18 cellular contexts compared by ENCODE assay signal in the genomic region with DNA sequence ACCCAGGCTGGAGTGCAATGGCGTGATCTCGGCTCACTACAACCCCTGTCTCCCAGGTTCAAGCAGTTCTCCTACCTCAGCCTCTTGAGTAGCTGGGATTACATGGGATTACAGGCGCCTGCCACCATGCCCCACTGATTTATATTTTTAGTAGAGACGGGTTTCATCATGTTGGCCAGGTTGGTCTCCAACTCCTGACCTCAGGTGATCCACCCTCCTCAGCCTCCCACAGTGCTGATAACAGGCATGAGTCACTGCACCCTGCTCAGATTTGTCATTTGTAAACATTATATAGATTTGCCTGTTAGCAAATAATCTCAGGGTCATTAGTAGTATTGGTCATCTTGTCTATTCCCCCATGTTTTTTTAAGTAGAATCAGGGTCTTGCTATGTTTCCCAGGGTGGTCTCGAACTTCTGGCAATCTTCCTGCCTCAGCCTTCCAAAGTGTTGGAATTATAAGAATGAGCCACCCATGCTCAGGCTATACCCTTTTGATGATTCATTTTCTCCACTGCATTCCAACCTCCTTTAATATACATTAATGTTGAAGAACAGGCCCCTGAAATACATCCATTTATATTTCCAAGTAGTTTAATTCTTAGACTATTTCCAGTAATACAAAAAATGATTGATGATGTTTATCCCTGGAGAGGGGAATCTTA. TPM values are rescaled to one million over a fixed set of nuclear protein-coding genes. Genes with fewer than 3 reads are reported as not detected.
DNase-seq lines count a peak whose midpoint lies in the region; ATAC-seq and TF ChIP-seq lines count a peak whose summit lies in the region.
"Had no signal": no experiment of that assay in that cellular context is flagged by ENCODE, and none has a peak within 500 bp of the region (broad histone marks: within the 10 kb centered on the region; RNA-seq: fewer than 3 reads in every experiment).

No MANE protein-coding gene starts in this region.

- no peaks in the 10 kb centered on the region for H3K4me1 ChIP-seq in HEK293 (ENCODE audit: control insufficient read depth, insufficient read depth, low read length)

- POLR2A ChIA-PET in HEK293 (lab: Yijun Ruan, JAX) (interaction anchor here (0.6 kb wide), 1 partner anchor 158 kb away, joined by 3 read pairs; no protein-coding TSS in a partner anchor), RWPE1 (lab: Yijun Ruan, JAX; ENCODE audit: low non-redundant PET) (no interaction called here)

- H3K27ac Mint-ChIP-seq in stimulated activated effector memory CD8-positive, alpha-beta T cell treated with anti-CD3 and anti-CD28 coated beads, Interleukin-12 subunit alpha, Interleukin-12 subunit beta, amount 100 ng/mL, for 72 hours, result peak overlapping the region; percentile 33
- H3K27ac Mint-ChIP-seq: activated naive CD4-positive, alpha-beta T cell treated with anti-CD3 and anti-CD28 coated beads, Interleukin-2, amount 50 U/mL, for 72 hours; activated T-cell treated with anti-CD3 and anti-CD28 coated beads, Interleukin-2, amount 50 U/mL, for 72 hours; stimulated activated naive CD8-positive, alpha-beta T cell treated with anti-CD3 and anti-CD28 coated beads, Interleukin-15, amount 100 ng/mL, for 72 hours had no signal

- H3K36me3 ChIP-seq in HEK293 (ENCODE audit: control insufficient read depth in 2 of 2, insufficient read depth in 1 of 2, low read length in 2 of 2) (peaks cover 63 to 81% of the 10 kb centered on the region in 2 experiments), H7 (replicated peaks; ENCODE audit: control insufficient read depth, insufficient read depth, low read length) (peaks cover 16% of the 10 kb centered on the region)

- ATAC-seq in stimulated activated effector memory CD8-positive, alpha-beta T cell treated with anti-CD3 and anti-CD28 coated beads, Interleukin-12 subunit alpha, Interleukin-12 subunit beta, amount 100 ng/mL, for 72 hours, result no peak
- ATAC-seq: activated CD4-positive, CD25-positive, alpha-beta regulatory T cell treated with anti-CD3 and anti-CD28 coated beads, Interleukin-2, amount 50 U/mL, for 24 hours; activated naive CD4-positive, alpha-beta T cell treated with anti-CD3 and anti-CD28 coated beads, Interleukin-2, amount 50 U/mL, for 72 hours; activated T-cell treated with anti-CD3 and anti-CD28 coated beads, Interleukin-2, amount 50 U/mL, for 72 hours; stimulated activated naive CD8-positive, alpha-beta T cell treated with anti-CD3 and anti-CD28 coated beads, Interleukin-15, amount 100 ng/mL, for 72 hours had no signal

- H3K36me3 Mint-ChIP-seq in stimulated activated effector memory CD8-positive, alpha-beta T cell treated with anti-CD3 and anti-CD28 coated beads, Interleukin-12 subunit alpha, Interleukin-12 subunit beta, amount 100 ng/mL, for 72 hours, result peaks cover 68% of the 10 kb centered on the region

- H3K27ac ChIP-seq in HEK293 (ENCODE audit: extremely low read depth, low read depth, low read length) (no peak overlapping the region), RWPE1 (peak overlapping the region; percentile 49)

- CTCF ChIA-PET in HEK293 (lab: Yijun Ruan, JAX), result no interaction called here
- CTCF ChIA-PET in RWPE1 (lab: Yijun Ruan, JAX), result interaction anchor here (0.7 kb wide), 1 partner anchor 128 kb away, joined by 3 read pairs; no protein-coding TSS in a partner anchor

- H3K4me3 ChIP-seq in HEK293 (ENCODE audit: low read depth, low read length) (no peak overlapping the region), epithelial cell of esophagus (ENCODE audit: low read length) (no peak overlapping the region), H7 (ENCODE audit: insufficient read depth, low read depth, low read length) (no peak overlapping the region)
- H3K4me3 ChIP-seq: lung, smooth muscle cell had no signal

- H3K27me3 ChIP-seq in H7 (ENCODE audit: control insufficient read depth, insufficient read depth, low read length), result no peaks in the 10 kb centered on the region

- DNase-seq in RWPE1 (ENCODE audit: low spot score), result peak; percentile 41
- peak; percentile 55 for DNase-seq in epithelial cell of esophagus (ENCODE audit: low read depth)
- no peak for DNase-seq in stimulated activated effector memory CD8-positive, alpha-beta T cell treated with anti-CD3 and anti-CD28 coated beads, Interleukin-12 subunit alpha, Interleukin-12 subunit beta, amount 100 ng/mL, for 72 hours (ENCODE audit: low spot score in 2 of 2)
- no peak for DNase-seq in NCI-H524 treated with DMSO at 0.1 percent for 48 hours (lab: John Stamatoyannopoulos, UW)
- no peak for DNase-seq in NCI-H2171 (lab: John Stamatoyannopoulos, UW)
- DNase-seq in H7, result no peak
- DNase-seq: activated T-cell treated with anti-CD3 and anti-CD28 coated beads, Interleukin-2, amount 50 U/mL, for 72 hours; NCI-H187 treated with DMSO at 0.1 percent for 48 hours; NCI-H345; NK-92 treated with Interleukin-12 subunit alpha and Interleukin-12 subunit beta, amount 100 ng/mL, for 24 hours; stimulated activated CD4-positive, alpha-beta T cell treated with anti-CD3 and anti-CD28 coated beads, Interleukin-4, amount 100 ng/mL, for 1 hour; stimulated activated naive CD8-positive, alpha-beta T cell treated with anti-CD3 and anti-CD28 coated beads, Interleukin-15, amount 100 ng/mL, for 72 hours; T1000 had no signal

- no peak overlapping the region for H3K4me3 Mint-ChIP-seq in stimulated activated effector memory CD8-positive, alpha-beta T cell treated with anti-CD3 and anti-CD28 coated beads, Interleukin-12 subunit alpha, Interleukin-12 subunit beta, amount 100 ng/mL, for 72 hours
- H3K4me3 Mint-ChIP-seq: activated T-cell treated with anti-CD3 and anti-CD28 coated beads, Interleukin-2, amount 50 U/mL, for 72 hours; stimulated activated naive CD8-positive, alpha-beta T cell treated with anti-CD3 and anti-CD28 coated beads, Interleukin-15, amount 100 ng/mL, for 72 hours had no signal

- H3K9me3 ChIP-seq in HEK293 (ENCODE audit: control insufficient read depth, insufficient read depth, low read depth, low read length), result no peaks in the 10 kb centered on the region

- H3K9me3 Mint-ChIP-seq in stimulated activated effector memory CD8-positive, alpha-beta T cell treated with anti-CD3 and anti-CD28 coated beads, Interleukin-12 subunit alpha, Interleukin-12 subunit beta, amount 100 ng/mL, for 72 hours, result no peaks in the 10 kb centered on the region
- H3K9me3 Mint-ChIP-seq: activated naive CD4-positive, alpha-beta T cell treated with anti-CD3 and anti-CD28 coated beads, Interleukin-2, amount 50 U/mL, for 72 hours; activated T-cell treated with anti-CD3 and anti-CD28 coated beads, Interleukin-2, amount 50 U/mL, for 72 hours; stimulated activated naive CD8-positive, alpha-beta T cell treated with anti-CD3 and anti-CD28 coated beads, Interleukin-15, amount 100 ng/mL, for 72 hours had no signal

- no peak for TF ChIP-seq CTCF in HEK293 (tag by site-specific recombination; IDR thresholded peaks at IDR 0.05)
- TF ChIP-seq CTCF in RWPE1 (conservative IDR thresholded peaks at IDR 0.05; ENCODE audit: low read depth), result no peak
- no peak for TF ChIP-seq CTCF in epithelial cell of esophagus (IDR thresholded peaks at IDR 0.05; ENCODE audit: insufficient read depth, low read depth, low read length, missing control alignments)

- no peaks in the 10 kb centered on the region for H3K4me1 Mint-ChIP-seq in stimulated activated effector memory CD8-positive, alpha-beta T cell treated with anti-CD3 and anti-CD28 coated beads, Interleukin-12 subunit alpha, Interleukin-12 subunit beta, amount 100 ng/mL, for 72 hours
- H3K4me1 Mint-ChIP-seq: stimulated activated naive CD8-positive, alpha-beta T cell treated with anti-CD3 and anti-CD28 coated beads, Interleukin-15, amount 100 ng/mL, for 72 hours had no signal

TF ChIP-seq in HEK293, 187 proteins besides CTCF, POLR2A, EP300 and RAD21 (continues in another document):
- TF ChIP-seq ZNF624 (tag by site-specific recombination; IDR thresholded peaks at IDR 0.05) (no peak), ZNF664 (tag by site-specific recombination; IDR thresholded peaks at IDR 0.05) (0 out of 2 replicates have a peak, but pooled peaks have one; percentile 30), ZNF155 (tag by site-specific recombination; IDR thresholded peaks at IDR 0.05) (no peak), ZNF629 (tag by site-specific recombination; IDR thresholded peaks at IDR 0.05) (peak; percentile 43; the same call in 1 of the 2 replicates), SP7 (tag by site-specific recombination; IDR thresholded peaks at IDR 0.05) (peak; percentile 39; the same call in 1 of the 2 replicates), BCL11A (tag by site-specific recombination; IDR thresholded peaks at IDR 0.05; ENCODE audit: low read depth) (no peak), KLF8 (tag by site-specific recombination; IDR thresholded peaks at IDR 0.05) (peak; percentile 66), ZIC2 (tag by site-specific recombination; IDR thresholded peaks at IDR 0.05) (peak; percentile 24; the same call in 1 of the 2 replicates), ZNF366 (tag by site-specific recombination; conservative IDR thresholded peaks at IDR 0.05) (0 out of 2 replicates have a peak, but pooled peaks have one; percentile 31), ZNF560 (tag by site-specific recombination; IDR thresholded peaks at IDR 0.05; ENCODE audit: borderline replicate concordance) (no peak), GFI1B (tag by site-specific recombination; IDR thresholded peaks at IDR 0.05) (peak; percentile 45; the same call in 1 of the 2 replicates), ZNF174 (tag by site-specific recombination; IDR thresholded peaks at IDR 0.05) (no peak), ZNF211 (tag by site-specific recombination; IDR thresholded peaks at IDR 0.05; ENCODE audit: low read depth) (no peak), ZSCAN16 (tag by site-specific recombination; IDR thresholded peaks at IDR 0.05) (no peak), ZSCAN30 (tag by site-specific recombination; IDR thresholded peaks at IDR 0.05) (no peak), ZNF23 (tag by site-specific recombination; IDR thresholded peaks at IDR 0.05; ENCODE audit: borderline replicate concordance) (no peak), EGR2 (tag by site-specific recombination; IDR thresholded peaks at IDR 0.05; ENCODE audit: low read depth) (peak; percentile 18; the same call in 1 of the 2 replicates)
- TF ChIP-seq, protein P1, sequence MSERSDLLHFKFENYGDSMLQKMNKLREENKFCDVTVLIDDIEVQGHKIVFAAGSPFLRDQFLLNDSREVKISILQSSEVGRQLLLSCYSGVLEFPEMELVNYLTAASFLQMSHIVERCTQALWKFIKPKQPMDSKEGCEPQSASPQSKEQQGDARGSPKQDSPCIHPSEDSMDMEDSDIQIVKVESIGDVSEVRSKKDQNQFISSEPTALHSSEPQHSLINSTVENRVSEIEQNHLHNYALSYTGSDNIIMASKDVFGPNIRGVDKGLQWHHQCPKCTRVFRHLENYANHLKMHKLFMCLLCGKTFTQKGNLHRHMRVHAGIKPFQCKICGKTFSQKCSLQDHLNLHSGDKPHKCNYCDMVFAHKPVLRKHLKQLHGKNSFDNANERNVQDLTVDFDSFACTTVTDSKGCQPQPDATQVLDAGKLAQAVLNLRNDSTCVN (tag by site-specific recombination; optimal IDR thresholded peaks at IDR 0.05), result no peak

RNA-seq across cellular contexts. Expression of a gene that starts 17.3 kb away (rescaled TPM):
- 101 and 132 TPM in 2 replicates for total RNA-seq in H7 (2014; rRNA removed; shearing (Covaris generic))

RNA-seq across cellular contexts. Expression of a gene that starts 28.0 kb away (rescaled TPM):
- 43.9 and 67.9 TPM in 2 replicates for total RNA-seq in H7 (2014; rRNA removed; shearing (Covaris generic))

RNA-seq across cellular contexts. Expression of a gene that starts 39.7 kb away (rescaled TPM):
- total RNA-seq in H7 (2014; rRNA removed; shearing (Covaris generic)), result 328 and 432 TPM in 2 replicates

Comparison
In these comparisons a context has a peak if more than half of its experiments do, and no peak if none do; other contexts are left out.
1. DNase-seq: peak in RWPE1 (single experiment) and epithelial cell of esophagus (single experiment); none in stimulated activated effector memory CD8-positive, alpha-beta T cell treated with anti-CD3 and anti-CD28 coated beads, Interleukin-12 subunit alpha, Interleukin-12 subunit beta, amount 100 ng/mL, for 72 hours (0 of 2), NCI-H524 treated with DMSO at 0.1 percent for 48 hours (single experiment), NCI-H2171 (single experiment) and H7 (single experiment).